ENCODE assay signal across 1 cellular context in the genomic region with DNA sequence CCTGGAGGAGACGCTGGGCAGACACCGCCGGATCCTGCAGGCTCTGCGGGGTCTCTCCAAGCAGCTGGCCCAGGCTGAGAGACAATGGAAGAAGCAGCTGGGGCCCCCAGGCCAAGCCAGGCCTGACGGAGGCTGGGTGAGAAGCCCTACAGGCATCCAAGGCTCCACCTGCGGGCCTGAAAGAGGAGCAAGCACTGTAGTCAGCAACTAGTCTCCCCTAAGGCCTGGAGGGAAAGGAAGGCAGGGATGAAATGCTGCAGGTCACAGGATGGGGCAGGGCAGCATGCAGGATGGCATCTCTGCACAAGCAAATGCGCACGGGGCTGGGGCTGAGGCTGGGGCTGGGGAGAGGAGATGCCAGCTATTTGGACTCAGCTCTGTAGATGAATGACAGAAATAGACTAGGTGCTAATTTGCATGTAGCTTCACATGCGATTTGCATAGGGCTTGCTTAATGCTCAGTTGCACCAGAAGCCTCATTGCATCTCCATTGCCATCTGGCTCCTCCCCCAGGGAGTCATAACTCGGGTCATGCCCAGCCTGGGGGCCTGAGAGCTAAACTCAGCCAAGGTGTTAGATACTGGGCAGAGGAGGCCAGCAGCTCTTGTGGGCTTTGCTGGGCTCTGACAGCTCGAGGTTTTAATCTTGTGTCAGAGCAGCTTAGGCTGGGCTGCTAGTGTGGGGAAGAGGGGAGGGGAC.
TF ChIP-seq lines count a peak whose summit lies in the region.

No MANE protein-coding gene starts in this region.

TF ChIP-seq in HepG2, 621 proteins besides CTCF, POLR2A, EP300 and RAD21:
- TF ChIP-seq SMAD3 (CRISPR knock-in tag; IDR thresholded peaks at IDR 0.05) (no peak), NR3C1 (CRISPR knock-in tag; IDR thresholded peaks at IDR 0.05) (no peak), ZNF446 (CRISPR knock-in tag; IDR thresholded peaks at IDR 0.05) (no peak), POLR2AphosphoS5 (IDR thresholded peaks at IDR 0.05; ENCODE audit: low read depth, low read length) (no peak), RARA (CRISPR knock-in tag; IDR thresholded peaks at IDR 0.05) (no peak), KDM3A (CRISPR knock-in tag; IDR thresholded peaks at IDR 0.05; ENCODE audit: low read depth) (no peak), SOX5 (CRISPR knock-in tag; IDR thresholded peaks at IDR 0.05; ENCODE audit: borderline replicate concordance) (no peak), ETV6 (CRISPR knock-in tag; conservative IDR thresholded peaks at IDR 0.05) (no peak), SKI (IDR thresholded peaks at IDR 0.05; ENCODE audit: partially characterized antibody) (no peak), NFE2L1 (CRISPR knock-in tag; IDR thresholded peaks at IDR 0.05; ENCODE audit: borderline replicate concordance) (no peak), ZFP36 (IDR thresholded peaks at IDR 0.05; ENCODE audit: borderline replicate concordance, low read depth, low read length, partially characterized antibody) (no peak)
- TF ChIP-seq, protein P1, sequence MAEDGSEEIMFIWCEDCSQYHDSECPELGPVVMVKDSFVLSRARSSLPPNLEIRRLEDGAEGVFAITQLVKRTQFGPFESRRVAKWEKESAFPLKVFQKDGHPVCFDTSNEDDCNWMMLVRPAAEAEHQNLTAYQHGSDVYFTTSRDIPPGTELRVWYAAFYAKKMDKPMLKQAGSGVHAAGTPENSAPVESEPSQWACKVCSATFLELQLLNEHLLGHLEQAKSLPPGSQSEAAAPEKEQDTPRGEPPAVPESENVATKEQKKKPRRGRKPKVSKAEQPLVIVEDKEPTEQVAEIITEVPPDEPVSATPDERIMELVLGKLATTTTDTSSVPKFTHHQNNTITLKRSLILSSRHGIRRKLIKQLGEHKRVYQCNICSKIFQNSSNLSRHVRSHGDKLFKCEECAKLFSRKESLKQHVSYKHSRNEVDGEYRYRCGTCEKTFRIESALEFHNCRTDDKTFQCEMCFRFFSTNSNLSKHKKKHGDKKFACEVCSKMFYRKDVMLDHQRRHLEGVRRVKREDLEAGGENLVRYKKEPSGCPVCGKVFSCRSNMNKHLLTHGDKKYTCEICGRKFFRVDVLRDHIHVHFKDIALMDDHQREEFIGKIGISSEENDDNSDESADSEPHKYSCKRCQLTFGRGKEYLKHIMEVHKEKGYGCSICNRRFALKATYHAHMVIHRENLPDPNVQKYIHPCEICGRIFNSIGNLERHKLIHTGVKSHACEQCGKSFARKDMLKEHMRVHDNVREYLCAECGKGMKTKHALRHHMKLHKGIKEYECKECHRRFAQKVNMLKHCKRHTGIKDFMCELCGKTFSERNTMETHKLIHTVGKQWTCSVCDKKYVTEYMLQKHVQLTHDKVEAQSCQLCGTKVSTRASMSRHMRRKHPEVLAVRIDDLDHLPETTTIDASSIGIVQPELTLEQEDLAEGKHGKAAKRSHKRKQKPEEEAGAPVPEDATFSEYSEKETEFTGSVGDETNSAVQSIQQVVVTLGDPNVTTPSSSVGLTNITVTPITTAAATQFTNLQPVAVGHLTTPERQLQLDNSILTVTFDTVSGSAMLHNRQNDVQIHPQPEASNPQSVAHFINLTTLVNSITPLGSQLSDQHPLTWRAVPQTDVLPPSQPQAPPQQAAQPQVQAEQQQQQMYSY (CRISPR knock-in tag; IDR thresholded peaks at IDR 0.05) = no peak
- TF ChIP-seq, protein P2, sequence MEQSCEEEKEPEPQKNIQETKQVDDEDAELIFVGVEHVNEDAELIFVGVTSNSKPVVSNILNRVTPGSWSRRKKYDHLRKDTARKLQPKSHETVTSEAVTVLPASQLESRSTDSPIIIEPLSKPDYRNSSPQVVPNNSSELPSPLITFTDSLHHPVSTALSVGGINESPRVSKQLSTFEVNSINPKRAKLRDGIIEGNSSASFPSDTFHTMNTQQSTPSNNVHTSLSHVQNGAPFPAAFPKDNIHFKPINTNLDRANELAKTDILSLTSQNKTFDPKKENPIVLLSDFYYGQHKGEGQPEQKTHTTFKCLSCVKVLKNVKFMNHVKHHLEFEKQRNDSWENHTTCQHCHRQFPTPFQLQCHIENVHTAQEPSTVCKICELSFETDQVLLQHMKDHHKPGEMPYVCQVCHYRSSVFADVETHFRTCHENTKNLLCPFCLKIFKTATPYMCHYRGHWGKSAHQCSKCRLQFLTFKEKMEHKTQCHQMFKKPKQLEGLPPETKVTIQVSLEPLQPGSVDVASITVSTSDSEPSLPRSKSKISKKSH (CRISPR knock-in tag; IDR thresholded peaks at IDR 0.05; ENCODE audit: borderline replicate concordance) = no peak
- TF ChIP-seq, protein P3, sequence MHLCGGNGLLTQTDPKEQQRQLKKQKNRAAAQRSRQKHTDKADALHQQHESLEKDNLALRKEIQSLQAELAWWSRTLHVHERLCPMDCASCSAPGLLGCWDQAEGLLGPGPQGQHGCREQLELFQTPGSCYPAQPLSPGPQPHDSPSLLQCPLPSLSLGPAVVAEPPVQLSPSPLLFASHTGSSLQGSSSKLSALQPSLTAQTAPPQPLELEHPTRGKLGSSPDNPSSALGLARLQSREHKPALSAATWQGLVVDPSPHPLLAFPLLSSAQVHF (CRISPR knock-in tag; IDR thresholded peaks at IDR 0.05) = no peak
